ENCODE assay signal across 19 cellular contexts in genomic region chr1:86942034-86942433, GRCh38. TPM values are rescaled to one million over a fixed set of nuclear protein-coding genes. Genes with fewer than 3 reads are reported as not detected.
DNase-seq lines count a peak whose midpoint lies in the region; ATAC-seq, FAIRE-seq and TF ChIP-seq lines count a peak whose summit lies in the region.
"Had no signal": no experiment of that assay in that cellular context is flagged by ENCODE, and none has a peak within 500 bp of the region (broad histone marks: within the 10 kb centered on the region; RNA-seq: fewer than 3 reads in every experiment).

No MANE protein-coding gene starts in this region.

- H4K20me1 ChIP-seq in IMR-90 (ENCODE audit: insufficient read depth, low read length): no peaks in the 10 kb centered on the region
- 0 out of 2 replicates have a peak, but pooled peaks cover 4% of the 10 kb centered on the region for H4K20me1 ChIP-seq in OCI-LY7 (ENCODE audit: insufficient read depth, low read length)
- H4K20me1 ChIP-seq in GM12878 (ENCODE audit: control insufficient read depth, insufficient read depth): no peaks in the 10 kb centered on the region

- no peak overlapping the region for H2AFZ ChIP-seq in IMR-90 (replicated peaks; ENCODE audit: low read length, poor library complexity)
- no peak overlapping the region for H2AFZ ChIP-seq in OCI-LY7 (ENCODE audit: low read length)
- no peak overlapping the region for H2AFZ ChIP-seq in GM12878 (ENCODE audit: control insufficient read depth, low read depth, low read length)

- H3K27ac ChIP-seq in IMR-90 (ENCODE audit: insufficient read depth, low read length): no peak overlapping the region
- H3K27ac ChIP-seq in OCI-LY7 (ENCODE audit: low read depth, low read length, poor library complexity, severe bottlenecking): no peak overlapping the region
- no peak overlapping the region for H3K27ac ChIP-seq in GM12878 (ENCODE audit: control insufficient read depth, insufficient read depth)

- TF ChIP-seq POLR2A in IMR-90 (IDR thresholded peaks at IDR 0.05; ENCODE audit: low read depth, low read length): no peak
- TF ChIP-seq POLR2A in GM12878 (IDR thresholded peaks at IDR 0.05; ENCODE audit: low read depth, low read length): no peak
- no peak for TF ChIP-seq POLR2A in GM12892 (IDR thresholded peaks at IDR 0.05; ENCODE audit: low read depth, low read length)

- H2BK20ac ChIP-seq in IMR-90 (ENCODE audit: low read depth, low read length): no peak overlapping the region

- H3K4me2 ChIP-seq in IMR-90 (ENCODE audit: low read depth, low read length): no peak overlapping the region
- no peak overlapping the region for H3K4me2 ChIP-seq in OCI-LY7 (ENCODE audit: low read length)
- no peak overlapping the region for H3K4me2 ChIP-seq in GM12878 (ENCODE audit: control insufficient read depth, insufficient read depth)

- TF ChIP-seq EP300 in GM12878 (IDR thresholded peaks at IDR 0.05; ENCODE audit: borderline replicate concordance in 1 of 2, control insufficient read depth in 1 of 2, low read depth in 2 of 2, low read length in 2 of 2): no peak

- no peak overlapping the region for H3K23ac ChIP-seq in IMR-90 (ENCODE audit: low read depth, low read length)

- H3K79me1 ChIP-seq in IMR-90 (ENCODE audit: low read depth in 1 of 2, low read length in 2 of 2): peaks cover 12 to 17% of the 10 kb centered on the region in 2 experiments

- peak overlapping the region; percentile 21 for H3K27ac Mint-ChIP-seq in mesothelial cell of epicardium
- H3K27ac Mint-ChIP-seq: CD8-positive, alpha-beta memory T cell had no signal

- no peak overlapping the region for H3K4ac ChIP-seq in IMR-90 (ENCODE audit: low read depth, low read length)

- H2BK5ac ChIP-seq in IMR-90 (ENCODE audit: low read depth, low read length, poor library complexity, severe bottlenecking): no peak overlapping the region

- H4K91ac ChIP-seq in IMR-90 (ENCODE audit: insufficient read depth, low read depth, low read length): no peak overlapping the region

- H3K4me3 ChIP-seq in IMR-90 (ENCODE audit: insufficient read depth, low read depth, low read length) (no peak overlapping the region), OCI-LY7 (ENCODE audit: low read depth, low read length, poor library complexity, severe bottlenecking) (no peak overlapping the region), GM12878 (no peak overlapping the region)

- BruUV-seq in IMR-90 (replicated peaks; lab: Mats Ljungman, UMichigan): no TSS peak
- BruUV-seq in OCI-LY7 (replicated peaks; lab: Mats Ljungman, UMichigan): TSS peak; percentile 0
- BruUV-seq in GM12878 (replicated peaks; lab: Mats Ljungman, UMichigan): TSS peak; percentile 4

- CTCF ChIA-PET in IMR-90 (lab: Yijun Ruan, JAX) (interaction anchor here (0.7 kb wide), 1 partner anchor 52 kb away, joined by 3 read pairs; no protein-coding TSS in a partner anchor), OCI-LY7 (lab: Charles Lee; ENCODE audit: unreplicated experiment) (interaction anchor here (0.5 kb wide), 1 partner anchor 19 kb away, joined by 4 read pairs; no protein-coding TSS in a partner anchor), GM12878 (lab: Yijun Ruan, JAX) (interaction anchor here (0.8 to 1.5 kb wide), 5 partner anchors 11 to 442 kb away, joined by 3 read pairs; no protein-coding TSS in a partner anchor)

- H3K79me2 ChIP-seq in OCI-LY7 (ENCODE audit: insufficient read depth, low read depth, low read length) (peaks cover 100% of the 10 kb centered on the region), GM12878 (ENCODE audit: control insufficient read depth, insufficient read depth, low read length) (peaks cover 43% of the 10 kb centered on the region)

- in situ Hi-C loops in IMR-90 (cut with MboI; ENCODE audit: low sequenced_read_pairs): no loop called here
- in situ Hi-C loops in GM12878 (cut with MboI): no loop called here
- in situ Hi-C loops in GM13977 (cut with MboI; ENCODE audit: low pct_unique_long_range_greater_than_20kb, low sequenced_read_pairs, unreplicated experiment): no loop called here

- no peaks in the 10 kb centered on the region for H3K9me3 ChIP-seq in IMR-90 (ENCODE audit: control insufficient read depth, insufficient read depth, low read length)
- H3K9me3 ChIP-seq in OCI-LY7 (ENCODE audit: low read length): peaks cover 11% of the 10 kb centered on the region; the same call in 1 of the 2 replicates
- no peaks in the 10 kb centered on the region; the same call in 2 of the 3 replicates for H3K9me3 ChIP-seq in GM12878 (replicated peaks; ENCODE audit: control insufficient read depth, insufficient read depth, low read length)
- H3K9me3 ChIP-seq: BE2C, Caco-2 had no signal

- H3K9me2 ChIP-seq in OCI-LY7 (ENCODE audit: insufficient read depth, low read length): no peaks in the 10 kb centered on the region

- no peaks in the 10 kb centered on the region for H3K9me1 ChIP-seq in IMR-90 (ENCODE audit: insufficient read depth, low read length)

- H3K36me3 ChIP-seq in IMR-90 (ENCODE audit: control insufficient read depth, insufficient read depth, low read length) (no peaks in the 10 kb centered on the region), OCI-LY7 (ENCODE audit: insufficient read depth, low read length) (peaks cover 25% of the 10 kb centered on the region), GM12878 (ENCODE audit: control insufficient read depth in 2 of 2, insufficient read depth in 2 of 2, low read length in 1 of 2) (no peaks in the 10 kb centered on the region)
- H3K36me3 ChIP-seq: BE2C had no signal

- RAD21 ChIA-PET in GM12878 (lab: Charles Lee; ENCODE audit: unreplicated experiment): interaction anchor here (0.9 to 1.5 kb wide), 4 partner anchors 26 to 92 kb away, joined by 3 read pairs; partner anchors contain the start of genes HS2ST1 and SELENOF

- no peak overlapping the region for H2BK120ac ChIP-seq in IMR-90 (ENCODE audit: low read depth, low read length)

- no peak overlapping the region for H2AK9ac ChIP-seq in IMR-90 (replicated peaks; ENCODE audit: low read depth, low read length, poor library complexity)

- no peaks in the 10 kb centered on the region for H3K36me3 Mint-ChIP-seq in mesothelial cell of epicardium
- H3K36me3 Mint-ChIP-seq: CD4-positive, CD25-positive, alpha-beta regulatory T cell had no signal

- H4K5ac ChIP-seq in IMR-90 (ENCODE audit: low read depth, low read length): no peak overlapping the region

- no peak overlapping the region for H3K4me3 Mint-ChIP-seq in mesothelial cell of epicardium
- H3K4me3 Mint-ChIP-seq: CD4-positive, CD25-positive, alpha-beta regulatory T cell; CD8-positive, alpha-beta memory T cell; H9 had no signal

- H3K27me3 ChIP-seq in IMR-90 (ENCODE audit: control insufficient read depth, insufficient read depth, low read length) (no peaks in the 10 kb centered on the region), GM12878 (replicated peaks in 1 of 2; ENCODE audit: control insufficient read depth in 2 of 2, insufficient read depth in 2 of 2, low read length in 1 of 2) (no peaks in the 10 kb centered on the region)
- H3K27me3 ChIP-seq: BE2C had no signal

- H3K9me3 Mint-ChIP-seq in mesothelial cell of epicardium: no peaks in the 10 kb centered on the region
- H3K9me3 Mint-ChIP-seq: CD4-positive, CD25-positive, alpha-beta regulatory T cell; CD8-positive, alpha-beta memory T cell; H9 had no signal

- TF ChIP-seq CTCF in IMR-90 (conservative IDR thresholded peaks at IDR 0.05; ENCODE audit: low read depth, low read length) (no peak), OCI-LY7 (conservative IDR thresholded peaks at IDR 0.05; ENCODE audit: low read length) (no peak), GM12878 (IDR thresholded peaks at IDR 0.05 in 2 of 3, conservative IDR thresholded peaks at IDR 0.05 in 1 of 3; ENCODE audit: control insufficient read depth in 2 of 3, extremely low read depth in 1 of 3, insufficient read depth in 1 of 3, low read depth in 3 of 3, low read length in 3 of 3) (no peak), mesothelial cell of epicardium (IDR thresholded peaks at IDR 0.05; ENCODE audit: unreplicated experiment) (no peak), GM13977 (IDR thresholded peaks at IDR 0.05; ENCODE audit: extremely low read depth, insufficient read depth, missing control alignments) (no peak)

- no peaks in the 10 kb centered on the region for H3K27me3 Mint-ChIP-seq in mesothelial cell of epicardium (ENCODE audit: low read depth)
- H3K27me3 Mint-ChIP-seq: CD4-positive, CD25-positive, alpha-beta regulatory T cell; CD8-positive, alpha-beta memory T cell had no signal

- H3K18ac ChIP-seq in IMR-90 (ENCODE audit: low read depth, low read length): no peak overlapping the region

- ATAC-seq in IMR-90 (ENCODE audit: low read depth) (peak; percentile 29; the same call in 1 of the 2 replicates), GM12878 (no peak)

- no peak overlapping the region for H2BK15ac ChIP-seq in IMR-90 (ENCODE audit: low read depth, low read length)

- FAIRE-seq in GM12878 (lab: Jason Lieb, UNC) (no peak), GM12892 (lab: Jason Lieb, UNC) (no peak)
- FAIRE-seq: A204.1, D721Med, GM19239, H1 had no signal

- WGBS in IMR-90 (ENCODE audit: extremely low coverage in 2 of 2, insufficient read length in 1 of 2), 2 experiments: no CpG with 5 or more reads among the region's 1 CpG
- WGBS in GM12878 (ENCODE audit: insufficient coverage, insufficient replicate concordance, low lambda C conversion rate, missing lambda C conversion rate): 95% methylated on average over 1 of the region's 1 CpG

- no peak for DNase-seq in IMR-90
- no peak for DNase-seq in OCI-LY7 (ENCODE audit: low spot score)
- DNase-seq in GM12878 (ENCODE audit: low read depth, low spot score): no peak
- no peak for DNase-seq in mesothelial cell of epicardium (ENCODE audit: low spot score in 2 of 2, unreplicated experiment in 2 of 2)
- DNase-seq in GM13977 (ENCODE audit: low spot score): no peak
- DNase-seq in GM12892 (ENCODE audit: insufficient read length): no peak
- DNase-seq in COR-L47 (lab: John Stamatoyannopoulos, UW): no peak
- DNase-seq: ACHN; BE2C; C1 segment of cervical spinal cord; Caco-2; CD4-positive, CD25-positive, alpha-beta regulatory T cell; CD8-positive, alpha-beta memory T cell; GDM1; H9 had no signal

- TF ChIP-seq RAD21 in IMR-90 (IDR thresholded peaks at IDR 0.05; ENCODE audit: low read length): no peak
- TF ChIP-seq RAD21 in GM12878 (IDR thresholded peaks at IDR 0.05; ENCODE audit: insufficient read depth, low read depth, low read length): no peak

- dilution Hi-C loops in IMR-90 (cut with HindIII; ENCODE audit: low sequenced_read_pairs, unreplicated experiment): no loop called here

- no peak overlapping the region for H4K8ac ChIP-seq in IMR-90 (ENCODE audit: low read depth in 2 of 2, low read length in 2 of 2)

- POLR2A ChIA-PET in IMR-90 (lab: Charles Lee; ENCODE audit: unreplicated experiment) (no interaction called here), OCI-LY7 (lab: Charles Lee) (interaction anchor here (0.9 to 2.5 kb wide), 9 partner anchors 8 to 143 kb away, joined by 3 to 19 read pairs (median 5); partner anchors contain the start of genes HS2ST1 and SELENOF), GM12878 (lab: Charles Lee) (interaction anchor here (1.6 kb wide), 1 partner anchor 27 kb away, joined by 6 read pairs; the partner anchor contains the start of gene HS2ST1)

- H3K14ac ChIP-seq in IMR-90 (replicated peaks; ENCODE audit: low read depth, low read length): no peak overlapping the region

- H3K9ac ChIP-seq in IMR-90 (ENCODE audit: low read depth, low read length) (no peak overlapping the region), GM12878 (ENCODE audit: control insufficient read depth, insufficient read depth, low read length) (no peak overlapping the region)

- intact Hi-C loops in IMR-90 (cut with micrococcal nuclease) (no loop called here), OCI-LY7 (cut with micrococcal nuclease; ENCODE audit: unreplicated experiment) (no loop called here), GM12878 (cut with micrococcal nuclease; ENCODE audit: unreplicated experiment) (no loop called here)

- H3K56ac ChIP-seq in IMR-90 (ENCODE audit: extremely low read depth, insufficient read depth, low read length): no peak overlapping the region

- no peak overlapping the region for H2AK5ac ChIP-seq in IMR-90 (ENCODE audit: low read depth, low read length)

- H3K4me1 ChIP-seq in IMR-90 (ENCODE audit: control insufficient read depth, insufficient read depth, low read length) (no peaks in the 10 kb centered on the region), OCI-LY7 (ENCODE audit: insufficient read depth, low read length, poor library complexity, severe bottlenecking) (peaks cover 14% of the 10 kb centered on the region), GM12878 (ENCODE audit: control insufficient read depth, insufficient read depth, low read length) (no peaks in the 10 kb centered on the region)
- H3K4me1 ChIP-seq: BE2C had no signal

- SMC1A ChIA-PET in GM12878 (lab: Charles Lee; ENCODE audit: uncharacterized antibody, unreplicated experiment): interaction anchor here (1.1 to 1.9 kb wide), 6 partner anchors 8 to 29 kb away, joined by 3 to 8 read pairs (median 4); no protein-coding TSS in a partner anchor

- peaks cover 20% of the 10 kb centered on the region for H3K4me1 Mint-ChIP-seq in mesothelial cell of epicardium

RNA-seq across cellular contexts. Expression of gene HS2ST1, which starts 27.6 kb away (rescaled TPM):
- 13.1 and 20.6 TPM in 2 replicates for total RNA-seq in IMR-90 (2012; rRNA removed)
- polyA plus RNA-seq in IMR-90 (2012; rRNA removed): 6.4 and 7.8 TPM in 2 replicates
- 2.6 and 5.0 TPM in 2 replicates for polyA plus RNA-seq in IMR-90 (2012; cell fraction: cytosol; rRNA removed)
- 0.64 and 2.8 TPM in 2 replicates for polyA plus RNA-seq in IMR-90 (2012; cell fraction: nucleus; rRNA removed; ENCODE audit: low replicate concordance)
- 20.9 and 36.7 TPM in 2 replicates for total RNA-seq in OCI-LY7 (2014; rRNA removed; shearing (Covaris generic))
- total RNA-seq in OCI-LY7 (2022): 54.4 and 63.7 TPM in 2 replicates
- 31.7 and 32.2 TPM in 2 replicates for total RNA-seq in GM12878 (2013; cell fraction: nucleolus; rRNA removed)
- total RNA-seq in GM12878 (2014; rRNA removed): 17.1 and 22.0 TPM in 2 replicates
- 20.1 and 21.8 TPM in 2 replicates for total RNA-seq in GM12878 (2014; rRNA removed; fragmentation: Illumina TruSeq; extraction: Trizol)
- 30.8 and 31.6 TPM in 2 replicates for total RNA-seq in GM12878 (2021)
- 9.8 TPM for polyA plus RNA-seq in GM12878 (2011; ENCODE audit: low read depth)
- 20.4 and 32.1 TPM in 2 replicates for polyA plus RNA-seq in GM12878 (2011; rRNA removed)
- 6.4 and 7.6 TPM in 2 replicates for polyA plus RNA-seq in GM12878 (2011; cell fraction: cytosol; rRNA removed)
- 4.0 and 5.7 TPM in 2 replicates for polyA plus RNA-seq in GM12878 (2011; cell fraction: nucleus; rRNA removed)
- polyA plus RNA-seq in GM12878 (2012): 16.8 and 22.7 TPM in 2 replicates
- 21.9 and 26.2 TPM in 2 replicates for polyA plus RNA-seq in GM12878 (2014; fragmentation: Illumina TruSeq; extraction: Trizol)
- polyA plus RNA-seq in GM12878 (2014; fragmentation: Nextera tagmentation; extraction: Ambion mirVana): 1 to 10 TPM; 5.4 to 7.3 TPM
- 15.2 TPM in 2 replicates for polyA plus RNA-seq in GM12878 (2014; rRNA removed)
- 10 to 100 TPM; 15.2 to 21.4 TPM for polyA plus RNA-seq in GM12878 (2016; fragmentation: Nextera tagmentation; extraction: Ambion mirVana)
- 16.6 and 21.9 TPM in 2 replicates for polyA minus RNA-seq in GM12878 (2011; rRNA and poly(A)+ RNA removed)
- polyA minus RNA-seq in GM12878 (2011; cell fraction: cytosol; rRNA and poly(A)+ RNA removed): 10.0 and 15.8 TPM in 2 replicates
- polyA minus RNA-seq in GM12878 (2011; cell fraction: nucleus; rRNA and poly(A)+ RNA removed): 8.0 and 14.1 TPM in 2 replicates
- total RNA-seq in mesothelial cell of epicardium: 37.3 to 40.2 TPM (median 37.8 TPM) in 3 replicates
- 16.0 TPM for polyA plus RNA-seq in GM12892 (2012; ENCODE audit: missing spikeins)

RNA-seq across cellular contexts. Expression of gene SELENOF, which starts 28.1 kb away (rescaled TPM):
- total RNA-seq in IMR-90 (2012; rRNA removed) (60.0 and 128 TPM in 2 replicates), OCI-LY7 (2022) (204 and 214 TPM in 2 replicates), GM12878 (2014; rRNA removed) (98.7 and 122 TPM in 2 replicates), GM12878 (2014; rRNA removed; fragmentation: Illumina TruSeq; extraction: Trizol) (109 TPM in 2 replicates), GM12878 (2021) (130 and 131 TPM in 2 replicates), mesothelial cell of epicardium (148 to 155 TPM (median 150 TPM) in 3 replicates)
- polyA plus RNA-seq in IMR-90 (2012; rRNA removed) (124 and 153 TPM in 2 replicates), GM12878 (2011; rRNA removed) (167 and 276 TPM in 2 replicates), GM12878 (2014; fragmentation: Illumina TruSeq; extraction: Trizol) (208 and 273 TPM in 2 replicates), GM12878 (2014; fragmentation: Nextera tagmentation; extraction: Ambion mirVana) (100 to 1,000 TPM; 226 to 254 TPM), GM12878 (2014; rRNA removed) (98.5 and 114 TPM in 2 replicates), GM12878 (2016; fragmentation: Nextera tagmentation; extraction: Ambion mirVana) (100 to 1,000 TPM; 177 to 179 TPM)
- 22.7 and 43.6 TPM in 2 replicates for polyA plus RNA-seq in IMR-90 (2012; cell fraction: cytosol; rRNA removed)
- 3.4 and 38.6 TPM in 2 replicates for polyA plus RNA-seq in IMR-90 (2012; cell fraction: nucleus; rRNA removed; ENCODE audit: low replicate concordance)
- 93.0 and 99.4 TPM in 2 replicates for total RNA-seq in OCI-LY7 (2014; rRNA removed; shearing (Covaris generic))
- total RNA-seq in GM12878 (2013; cell fraction: nucleolus; rRNA removed): 44.9 and 51.4 TPM in 2 replicates
- 98.5 TPM for polyA plus RNA-seq in GM12878 (2011; ENCODE audit: low read depth)
- 54.4 and 58.1 TPM in 2 replicates for polyA plus RNA-seq in GM12878 (2011; cell fraction: cytosol; rRNA removed)
- polyA plus RNA-seq in GM12878 (2011; cell fraction: nucleus; rRNA removed): 44.5 and 50.2 TPM in 2 replicates
- polyA plus RNA-seq in GM12878 (2012): 118 and 136 TPM in 2 replicates
- polyA minus RNA-seq in GM12878 (2011; rRNA and poly(A)+ RNA removed): 46.8 and 56.5 TPM in 2 replicates
- 19.8 and 21.8 TPM in 2 replicates for polyA minus RNA-seq in GM12878 (2011; cell fraction: cytosol; rRNA and poly(A)+ RNA removed)
- polyA minus RNA-seq in GM12878 (2011; cell fraction: nucleus; rRNA and poly(A)+ RNA removed): 14.6 and 23.0 TPM in 2 replicates
- polyA plus RNA-seq in GM12892 (2012; ENCODE audit: missing spikeins): 122 TPM
